ENCODE assay signal across 26 cellular contexts in the genomic region with DNA sequence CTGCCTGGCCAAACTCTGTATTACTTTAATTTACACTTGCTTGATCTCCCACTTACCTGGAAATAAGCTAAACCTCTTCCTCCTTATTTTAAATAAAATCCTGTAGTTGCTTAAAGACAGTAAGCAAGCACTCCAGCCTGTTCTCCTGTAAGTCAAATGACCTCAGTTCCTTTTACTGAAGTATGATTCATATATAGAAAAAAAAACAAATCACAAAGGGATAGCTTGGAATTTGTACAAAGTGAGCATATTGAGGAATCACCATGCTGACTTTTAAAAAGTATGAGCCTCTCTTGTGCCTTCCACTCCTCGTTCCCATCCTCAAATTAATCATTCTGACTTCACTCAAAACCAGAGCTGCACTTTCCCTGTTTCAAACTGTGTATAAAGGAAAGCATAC. TPM values are rescaled to one million over a fixed set of nuclear protein-coding genes. Genes with fewer than 3 reads are reported as not detected.
"Had no signal": no experiment of that assay in that cellular context is flagged by ENCODE, and none has a peak within 500 bp of the region (broad histone marks: within the 10 kb centered on the region; RNA-seq: fewer than 3 reads in every experiment).

No MANE protein-coding gene starts in this region.

- H3K36me3 ChIP-seq: left lung, thoracic aorta, vagina had no signal

- H3K4me3 ChIP-seq: hepatocyte, left lung, lung, thoracic aorta, vagina had no signal

- ATAC-seq: activated CD8-positive, alpha-beta T cell treated with anti-CD3 and anti-CD28 coated beads, Interleukin-2, amount 10 ng/mL, durations not matched to agents 7 days and 5 days; activated naive CD8-positive, alpha-beta T cell treated with anti-CD3 and anti-CD28 coated beads, Interleukin-2, amount 50 U/mL, for 24 hours; left lung; naive thymus-derived CD4-positive, alpha-beta T cell; sciatic nerve had no signal

- H3K27me3 ChIP-seq: hepatocyte, vagina had no signal

- FAIRE-seq: frontal cortex had no signal

- DNase-seq: activated CD4-positive, alpha-beta T cell treated with anti-CD3 and anti-CD28 coated beads for 1 hour; activated CD4-positive, alpha-beta T cell treated with anti-CD3 and anti-CD28 coated beads, Interleukin-2, amount 50 U/mL, for 1 hour; activated CD8-positive, alpha-beta T cell treated with anti-CD3 and anti-CD28 coated beads, Interleukin-2, amount 10 ng/mL, durations not matched to agents 7 days and 5 days; activated gamma-delta T cell; activated naive CD4-positive, alpha-beta T cell treated with anti-CD3 and anti-CD28 coated beads, Interleukin-2, amount 50 U/mL, for 16 hours; activated naive CD8-positive, alpha-beta T cell treated with anti-CD3 and anti-CD28 coated beads, Interleukin-2, amount 50 U/mL, for 24 hours; anterior cingulate cortex; cortex of kidney; erythroblast; glutamatergic neuron; immature natural killer cell; kidney glomerular epithelial cell; left lung; naive thymus-derived CD4-positive, alpha-beta T cell; posterior cingulate gyrus; stimulated activated CD4-positive, alpha-beta T cell treated with anti-CD3 and anti-CD28 coated beads, Interleukin-2, amount 100 ng/mL, for 48 hours; stimulated activated CD8-positive, alpha-beta memory T cell treated with anti-CD3 and anti-CD28 coated beads, Interleukin-4, amount 100 ng/mL, for 48 hours; stimulated activated naive CD4-positive, alpha-beta T cell; T-helper 9 cell had no signal

RNA-seq across cellular contexts. Expression of gene C10orf90, which starts 52.0 kb away (rescaled TPM):
- total RNA-seq: activated CD8-positive, alpha-beta T cell treated with anti-CD3 and anti-CD28 coated beads, Interleukin-2, amount 10 ng/mL, durations not matched to agents 7 days and 5 days; activated T-helper 1 cell treated with anti-CD3 and anti-CD28 coated beads, Interleukin-12 subunit alpha, Interleukin-12 subunit beta, Interleukin-2, Interleukin-4 antibody, amounts not matched to agents 30 ng/mL and 10 ng/mL and 1 ng/mL, durations not matched to agents 14 hours and 24 hours and 36 hours; left lung; lung; naive thymus-derived CD4-positive, alpha-beta T cell; sciatic nerve; thoracic aorta; vagina had no signal
